In the genomic region with DNA sequence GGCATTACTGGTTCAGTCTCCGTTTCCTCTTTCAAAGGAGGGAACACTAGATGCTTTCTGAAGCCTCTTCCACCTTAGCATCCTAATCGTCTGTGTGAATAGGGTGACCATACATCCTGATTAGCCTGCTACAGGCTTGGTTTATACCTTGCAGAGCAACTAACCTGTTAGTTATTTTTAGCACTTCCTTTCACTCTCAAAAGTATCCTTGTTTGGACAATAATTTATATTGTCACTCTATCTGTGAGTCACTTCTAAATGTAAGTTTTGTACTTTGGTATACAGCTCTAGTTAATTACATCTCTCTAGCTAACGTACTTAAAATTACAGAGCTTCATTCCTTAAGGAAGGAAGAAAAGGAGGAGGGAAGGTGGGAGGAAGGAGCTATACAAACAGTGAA, we compare ENCODE assay signal across 17 cellular contexts.
DNase-seq lines count a peak whose midpoint lies in the region; ATAC-seq, FAIRE-seq and TF ChIP-seq lines count a peak whose summit lies in the region.
"Had no signal": no experiment of that assay in that cellular context is flagged by ENCODE, and none has a peak within 500 bp of the region (broad histone marks: within the 10 kb centered on the region; RNA-seq: fewer than 3 reads in every experiment).

No MANE protein-coding gene starts in this region.

- intact Hi-C loops in HepG2 (cut with micrococcal nuclease; ENCODE audit: unreplicated experiment): no loop called here
- intact Hi-C loops in right lobe of liver (cut with DNase I): no loop called here
- intact Hi-C loops in left colon (cut with DNase I, micrococcal nuclease): no loop called here
- intact Hi-C loops in aorta (cut with DNase I): no loop called here

- H3K27me3 Mint-ChIP-seq in nephron progenitor cell (ENCODE audit: low read depth, poor library complexity): no peaks in the 10 kb centered on the region
- H3K27me3 Mint-ChIP-seq: CD4-positive, alpha-beta T cell had no signal

- peak overlapping the region; percentile 98 for H3K27ac Mint-ChIP-seq in nephron progenitor cell
- H3K27ac Mint-ChIP-seq: CD4-positive, alpha-beta T cell; GM23338 had no signal

- no peak overlapping the region for H3K9ac ChIP-seq in HepG2 (ENCODE audit: insufficient read depth, low read depth, low read length)

- H3K4me3 ChIP-seq in HepG2 (replicated peaks in 1 of 3; ENCODE audit: insufficient read depth in 1 of 3, low read depth in 2 of 3, low read length in 3 of 3) (no peak overlapping the region), right lobe of liver (no peak overlapping the region), small intestine (ENCODE audit: low read depth in 1 of 2, low read length in 2 of 2) (no peak overlapping the region), aorta (ENCODE audit: low read length in 2 of 2) (no peak overlapping the region)
- H3K4me3 ChIP-seq: A549, GM23338 had no signal

- no peak for DNase-seq in HepG2 (ENCODE audit: low spot score)
- no peak for DNase-seq in right lobe of liver
- no peak for DNase-seq in left colon
- no peak for DNase-seq in nephron progenitor cell
- peak; percentile 33 for DNase-seq in small intestine
- no peak for DNase-seq in aorta
- DNase-seq: AML-193; CD4-positive, alpha-beta T cell; HCEC 1CT had no signal

- H3K36me3 Mint-ChIP-seq in nephron progenitor cell (ENCODE audit: low read depth): peaks cover 31% of the 10 kb centered on the region

- TF ChIP-seq CTCF in HepG2 (CRISPR knock-in tag; IDR thresholded peaks at IDR 0.05): no peak
- TF ChIP-seq CTCF in right lobe of liver (IDR thresholded peaks at IDR 0.05): no peak
- TF ChIP-seq CTCF in nephron progenitor cell (IDR thresholded peaks at IDR 0.05): no peak

- TF ChIP-seq EP300 in HepG2 (IDR thresholded peaks at IDR 0.05; ENCODE audit: low read depth in 2 of 2, low read length in 2 of 2) (no peak), HepG2 (CRISPR knock-in tag; IDR thresholded peaks at IDR 0.05; ENCODE audit: borderline replicate concordance) (no peak)

- 78% methylated on average over 3 of the region's 3 CpGs for WGBS in HepG2 (ENCODE audit: low lambda C conversion rate)
- 59% methylated on average over 3 of the region's 3 CpGs for WGBS in right lobe of liver (ENCODE audit: insufficient coverage, low coverage, low lambda C conversion rate, missing lambda C conversion rate)
- WGBS in small intestine, 3 donors: 28 to 57% (median 39%) methylated on average over 3 of the region's 3 CpGs
- WGBS in aorta, 2 donors: 81 to 86% methylated on average over 3 of the region's 3 CpGs

- H3K27ac ChIP-seq in HepG2 (ENCODE audit: extremely low read length, insufficient read depth, low read length) (no peak overlapping the region), right lobe of liver (no peak overlapping the region), small intestine (ENCODE audit: low read depth in 1 of 2, low read length in 1 of 2) (no peak overlapping the region), aorta (ENCODE audit: low read depth in 1 of 2, low read length in 2 of 2) (no peak overlapping the region)
- H3K27ac ChIP-seq: 22Rv1, A549, C4-2B had no signal

- TF ChIP-seq RAD21 in HepG2 (CRISPR knock-in tag; IDR thresholded peaks at IDR 0.05): no peak

- H3K79me2 ChIP-seq in HepG2 (ENCODE audit: insufficient read depth, low read length): peaks cover 50% of the 10 kb centered on the region

- no peak for ATAC-seq in HepG2
- ATAC-seq in right lobe of liver: no peak
- peak; percentile 96 for ATAC-seq in left colon
- no peak for ATAC-seq in HG02885 (IDR thresholded peaks at IDR 0.05; ENCODE audit: poor library complexity, unreplicated experiment)
- ATAC-seq in aorta (ENCODE audit: low FRiP score): no peak
- ATAC-seq in HG03175 (IDR thresholded peaks at IDR 0.05; ENCODE audit: unreplicated experiment): no peak
- ATAC-seq: A549, GM23338 had no signal

- peaks cover 68% of the 10 kb centered on the region for H4K20me1 ChIP-seq in HepG2 (ENCODE audit: insufficient read depth, low read length)

- POLR2A ChIA-PET in HepG2 (lab: Yijun Ruan, JAX): no interaction called here

- in situ Hi-C loops in HepG2 (cut with HindIII; ENCODE audit: extremely low pct_ligation_motif_present, low pct_unique_long_range_greater_than_20kb): no loop called here

- H2AFZ ChIP-seq in HepG2 (ENCODE audit: low read length): no peak overlapping the region
- H2AFZ ChIP-seq: GM23338 had no signal

- H3K36me3 ChIP-seq in HepG2 (replicated peaks in 1 of 2; ENCODE audit: control insufficient read depth in 1 of 2, insufficient read depth in 2 of 2, low read length in 2 of 2): peaks cover 8 to 22% of the 10 kb centered on the region in 2 experiments
- no peaks in the 10 kb centered on the region for H3K36me3 ChIP-seq in right lobe of liver
- no peaks in the 10 kb centered on the region for H3K36me3 ChIP-seq in small intestine (ENCODE audit: control insufficient read depth in 2 of 2, insufficient read depth in 2 of 2, low read length in 2 of 2)
- H3K36me3 ChIP-seq in aorta (ENCODE audit: control insufficient read depth in 1 of 2, insufficient read depth in 2 of 2, low read length in 1 of 2): no peaks in the 10 kb centered on the region

- H3K9me3 ChIP-seq in HepG2 (ENCODE audit: low read length): no peaks in the 10 kb centered on the region
- H3K9me3 ChIP-seq in right lobe of liver: no peaks in the 10 kb centered on the region
- H3K9me3 ChIP-seq in small intestine (ENCODE audit: control insufficient read depth, low read depth): no peaks in the 10 kb centered on the region
- no peaks in the 10 kb centered on the region for H3K9me3 ChIP-seq in aorta (ENCODE audit: control insufficient read depth, low read length)
- H3K9me3 ChIP-seq: A549 had no signal

- H3K4me1 Mint-ChIP-seq in nephron progenitor cell: peaks cover 40% of the 10 kb centered on the region

- no peak overlapping the region for H3K4me2 ChIP-seq in HepG2 (ENCODE audit: low read depth, low read length)
- H3K4me2 ChIP-seq: A549, GM23338 had no signal

- CTCF ChIA-PET in HepG2 (lab: Yijun Ruan, JAX; ENCODE audit: low intra/inter-chr PET ratio, low total read pairs): no interaction called here

- FAIRE-seq in HepG2 (lab: Jason Lieb, UNC): no peak
- FAIRE-seq in small intestine (lab: Jason Lieb, UNC): no peak
- FAIRE-seq: A549, GM12891, H54 had no signal

- no peaks in the 10 kb centered on the region for H3K27me3 ChIP-seq in HepG2 (ENCODE audit: control insufficient read depth in 1 of 2, insufficient read depth in 2 of 2, low read length in 2 of 2)
- H3K27me3 ChIP-seq in right lobe of liver: peaks cover 0 to 8% of the 10 kb centered on the region in 2 donors
- no peaks in the 10 kb centered on the region for H3K27me3 ChIP-seq in small intestine (ENCODE audit: control insufficient read depth in 2 of 2, insufficient read depth in 2 of 2, low read length in 2 of 2)
- H3K27me3 ChIP-seq in aorta (ENCODE audit: control insufficient read depth in 1 of 2, insufficient read depth in 2 of 2, low read length in 1 of 2): no peaks in the 10 kb centered on the region

- no peak for TF ChIP-seq POLR2A in HepG2 (IDR thresholded peaks at IDR 0.05; ENCODE audit: insufficient read depth in 1 of 2, low read depth in 2 of 2, low read length in 2 of 2)
- no peak for TF ChIP-seq POLR2A in right lobe of liver (IDR thresholded peaks at IDR 0.05)

- H3K4me1 ChIP-seq in HepG2 (ENCODE audit: insufficient read depth, low read length): peaks cover 36% of the 10 kb centered on the region
- H3K4me1 ChIP-seq in right lobe of liver: no peaks in the 10 kb centered on the region
- H3K4me1 ChIP-seq in small intestine (ENCODE audit: control insufficient read depth in 2 of 2, insufficient read depth in 1 of 2, low read depth in 1 of 2, low read length in 1 of 2): no peaks in the 10 kb centered on the region
- H3K4me1 ChIP-seq in aorta (ENCODE audit: control insufficient read depth in 1 of 2, insufficient read depth in 2 of 2, low read length in 2 of 2): no peaks in the 10 kb centered on the region
- H3K4me1 ChIP-seq: A549 had no signal

- H3K4me3 Mint-ChIP-seq in nephron progenitor cell: no peak overlapping the region
- H3K4me3 Mint-ChIP-seq: CD4-positive, alpha-beta T cell; GM23338 had no signal

- H3K9me3 Mint-ChIP-seq in nephron progenitor cell: peaks cover 11% of the 10 kb centered on the region
- H3K9me3 Mint-ChIP-seq: CD4-positive, alpha-beta T cell; GM23338 had no signal

- no TSS peak for BruUV-seq in HepG2 (replicated peaks; lab: Mats Ljungman, UMichigan)

TF ChIP-seq in HepG2, 621 proteins besides CTCF, POLR2A, EP300 and RAD21:
- TF ChIP-seq POLR2AphosphoS5 (IDR thresholded peaks at IDR 0.05; ENCODE audit: low read depth, low read length) (peak; percentile 18; the same call in 1 of the 2 replicates), HOXA3 (CRISPR knock-in tag; IDR thresholded peaks at IDR 0.05) (no peak)
